ENCODE assay signal across 8 cellular contexts in genomic region chr11:11998091-11998781, GRCh38. TPM values are rescaled to one million over a fixed set of nuclear protein-coding genes. Genes with fewer than 3 reads are reported as not detected.
DNase-seq lines count a peak whose midpoint lies in the region; TF ChIP-seq lines count a peak whose summit lies in the region.
"Had no signal": no experiment of that assay in that cellular context is flagged by ENCODE, and none has a peak within 500 bp of the region (broad histone marks: within the 10 kb centered on the region; RNA-seq: fewer than 3 reads in every experiment).

No MANE protein-coding gene starts in this region.

- TF ChIP-seq CTCF in choroid plexus epithelial cell (conservative IDR thresholded peaks at IDR 0.05; ENCODE audit: low read depth, low read length) (no peak), H9 (conservative IDR thresholded peaks at IDR 0.05) (no peak)

- H4K8ac ChIP-seq in H9 (replicated peaks; ENCODE audit: insufficient read length, low read depth, low read length) = no peak overlapping the region

- peak; percentile 1 for DNase-seq in G401 (ENCODE audit: low spot score)
- peak; percentile 93 for DNase-seq in NCI-H226
- peak; percentile 88 for DNase-seq in choroid plexus epithelial cell (ENCODE audit: low read depth)
- peak; percentile 95 for DNase-seq in renal cortical epithelial cell (ENCODE audit: low read depth)
- no peak for DNase-seq in nucleus accumbens (lab: John Stamatoyannopoulos, UW)
- no peak for DNase-seq in medulla oblongata (ENCODE audit: extremely low spot score)
- DNase-seq in H9 = no peak
- DNase-seq: NCI-H2081 treated with DMSO at 0.1 percent for 48 hours had no signal

- no peaks in the 10 kb centered on the region for H3K27me3 Mint-ChIP-seq in H9 (ENCODE audit: low read depth)

- no peaks in the 10 kb centered on the region for H3K79me1 ChIP-seq in H9 (ENCODE audit: insufficient read depth, low read depth, low read length, poor library complexity, severe bottlenecking)

- no CpG with 5 or more reads among the region's 8 CpGs for WGBS in H9 (ENCODE audit: extremely low coverage, insufficient read length, low lambda C conversion rate)

- no peaks in the 10 kb centered on the region for H3K27me3 ChIP-seq in H9 (ENCODE audit: insufficient read depth, low read length)

- H3K23ac ChIP-seq in H9 (ENCODE audit: insufficient read length, low read depth, low read length) = no peak overlapping the region

- H3K27ac ChIP-seq in H9 (ENCODE audit: insufficient read length, low read depth, low read length) = no peak overlapping the region

- H3K9me3 Mint-ChIP-seq in H9 = no peaks in the 10 kb centered on the region; a peak in 1 of 5 replicates

- no peak overlapping the region for H2BK12ac ChIP-seq in H9 (ENCODE audit: insufficient read length, low read depth, low read length)

- no peak overlapping the region for H3K4me2 ChIP-seq in H9 (ENCODE audit: insufficient read depth, insufficient read length, low read length)

- no peak overlapping the region for H3K56ac ChIP-seq in H9 (ENCODE audit: insufficient read length, low read depth, low read length)

- peak overlapping the region; percentile 31 for H3K4me3 ChIP-seq in choroid plexus epithelial cell (ENCODE audit: low read depth, low read length)

- H4K5ac ChIP-seq in H9 (ENCODE audit: insufficient read length, low read depth, low read length) = no peak overlapping the region

- H2BK15ac ChIP-seq in H9 (ENCODE audit: low read depth, low read length) = no peak overlapping the region

- no peak overlapping the region for H2AK5ac ChIP-seq in H9 (ENCODE audit: insufficient read length, low read length)

- peaks cover 5 to 27% (median 20%) of the 10 kb centered on the region in 3 experiments; a peak in 6 of 7 replicates for H3K36me3 Mint-ChIP-seq in H9 (ENCODE audit: insufficient read depth in 1 of 3, low read depth in 3 of 3)

- in situ Hi-C loops in G401 (cut with HindIII; ENCODE audit: low sequenced_read_pairs) = no loop called here

- H3K18ac ChIP-seq in H9 (ENCODE audit: insufficient read length, low read depth, low read length) = no peak overlapping the region

- no peak overlapping the region for H2BK20ac ChIP-seq in H9 (ENCODE audit: low read depth, low read length, poor library complexity, severe bottlenecking)

- no peak overlapping the region for H2AFZ ChIP-seq in H9 (ENCODE audit: low read length)

- no peaks in the 10 kb centered on the region for H4K20me1 ChIP-seq in H9 (ENCODE audit: control insufficient read depth, insufficient read depth, insufficient read length)

- H3K4me1 ChIP-seq in H9 (ENCODE audit: insufficient read depth, low read length) = no peaks in the 10 kb centered on the region

- H3T11ph ChIP-seq in H9 (ENCODE audit: low read length) = no peak overlapping the region

- H2BK5ac ChIP-seq in H9 (ENCODE audit: insufficient read length, low read length) = no peak overlapping the region

- H3K27ac Mint-ChIP-seq in H9 = no peak overlapping the region

- no peak overlapping the region for H2BK120ac ChIP-seq in H9 (ENCODE audit: low read depth, low read length, poor library complexity, severe bottlenecking)

- no peaks in the 10 kb centered on the region for H3K9me3 ChIP-seq in H9 (ENCODE audit: control insufficient read depth, low read depth, low read length)

- H3K4me3 Mint-ChIP-seq in H9 = no peak overlapping the region

- no peak overlapping the region for H3K14ac ChIP-seq in H9 (ENCODE audit: insufficient read depth, low read length)

- H4K91ac ChIP-seq in H9 (ENCODE audit: insufficient read length, low read depth, low read length) = no peak overlapping the region

- H3K23me2 ChIP-seq in H9 (ENCODE audit: insufficient read length, low read depth, low read length, poor library complexity, severe bottlenecking) = no peaks in the 10 kb centered on the region

- no peaks in the 10 kb centered on the region for H3K79me2 ChIP-seq in H9 (ENCODE audit: insufficient read depth, low read length)

- H3K9ac ChIP-seq in H9 (ENCODE audit: extremely low read depth, insufficient read length, low read length) = no peak overlapping the region

- no peak overlapping the region for H3K4ac ChIP-seq in H9 (ENCODE audit: low read depth, low read length)

- peaks cover 0 to 4% of the 10 kb centered on the region in 2 experiments; a peak in 1 of 4 replicates for H3K4me1 Mint-ChIP-seq in H9

RNA-seq across cellular contexts. Expression of gene DKK3, which starts 10.2 kb away (rescaled TPM):
- total RNA-seq in G401 (2014; rRNA removed; shearing (Covaris generic)) = 29.5 and 55.1 TPM in 2 replicates
- total RNA-seq in renal cortical epithelial cell (150 and 274 TPM in 2 replicates), H9 (2021) (16.2 and 17.1 TPM in 2 replicates)

Comparison
In these comparisons a context has a peak if more than half of its experiments do, and no peak if none do; other contexts are left out.
1. DNase-seq: peak in G401 (single experiment), NCI-H226 (single experiment), choroid plexus epithelial cell (single experiment) and renal cortical epithelial cell (single experiment); none in nucleus accumbens (0 of 56), medulla oblongata (single experiment) and H9 (single experiment).